Comparison of ENCODE assay signal across 8 cellular contexts in the genomic region with DNA sequence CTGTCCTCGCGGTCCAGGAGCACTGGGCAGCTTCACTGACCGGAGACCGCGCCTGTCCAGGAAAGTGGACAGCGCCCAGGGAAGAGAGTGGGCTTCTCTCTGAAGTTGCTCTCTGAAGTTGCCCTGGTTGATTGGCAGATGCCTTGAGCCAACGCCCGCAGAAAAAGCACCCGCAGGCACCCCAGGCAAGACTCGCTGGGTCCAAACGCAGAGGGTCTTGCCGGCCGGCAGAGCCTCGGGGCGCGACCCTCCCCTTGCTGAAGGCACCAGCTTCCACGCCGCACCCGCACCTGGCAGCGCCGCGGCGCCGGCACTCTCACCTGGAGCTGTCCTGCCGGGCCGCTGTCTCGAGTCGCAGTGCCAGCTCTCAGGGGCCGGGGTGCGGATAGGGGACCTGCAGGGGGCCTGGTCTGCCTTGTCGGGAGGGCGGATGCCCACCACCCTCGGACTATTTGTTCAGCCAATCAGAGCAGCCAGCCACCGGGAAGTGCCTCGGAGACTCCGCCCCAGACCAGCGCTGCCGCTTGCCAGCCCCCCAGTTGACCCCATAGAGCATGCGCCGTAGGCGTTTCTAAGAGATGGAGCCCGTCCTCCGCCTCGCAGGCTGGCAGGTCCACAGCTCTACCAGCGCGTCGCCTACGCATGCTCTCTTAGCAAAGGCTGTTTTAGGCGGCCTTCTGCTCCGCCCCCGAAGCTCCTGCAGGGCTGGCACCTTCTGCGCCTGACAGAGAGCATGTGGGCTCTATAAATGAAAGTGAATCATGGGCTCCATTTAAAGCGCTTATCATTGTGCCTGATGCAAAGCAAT. TPM values are rescaled to one million over a fixed set of nuclear protein-coding genes. Genes with fewer than 3 reads are reported as not detected.
A peak's percentile ranks its signal among the peaks of the same experiment; 100 is the strongest.
DNase-seq lines count a peak whose midpoint lies in the region; ATAC-seq and TF ChIP-seq lines count a peak whose summit lies in the region.

A gene (minus strand): TSS at position 359 of the 808 bp plus-strand sequence. CDS start 4,127 bp downstream, outside the sequence.

- H3K4me3 Mint-ChIP-seq in activated naive CD8-positive, alpha-beta T cell treated with anti-CD3 and anti-CD28 coated beads, Interleukin-2, amount 10 ng/mL, durations not matched to agents 7 days and 5 days = peak within 1 kb of the TSS; percentile 86

- H3K9ac ChIP-seq in SU-DHL-6 (ENCODE audit: low read length) = peak within 1 kb of the TSS; percentile 72

- peak within 1 kb of the TSS; percentile 79 for H3K27ac Mint-ChIP-seq in activated naive CD8-positive, alpha-beta T cell treated with anti-CD3 and anti-CD28 coated beads, Interleukin-2, amount 10 ng/mL, durations not matched to agents 7 days and 5 days

- TF ChIP-seq CTCF in SU-DHL-6 (IDR thresholded peaks at IDR 0.05; ENCODE audit: insufficient read depth, low read length, poor library complexity, severe bottlenecking) (no peak), ovary (IDR thresholded peaks at IDR 0.05) (no peak), thyroid gland (IDR thresholded peaks at IDR 0.05) (no peak)

- peak; percentile 97 for ATAC-seq in HG02678 (IDR thresholded peaks at IDR 0.05; ENCODE audit: unreplicated experiment)
- ATAC-seq in activated naive CD8-positive, alpha-beta T cell treated with anti-CD3 and anti-CD28 coated beads, Interleukin-2, amount 10 ng/mL, durations not matched to agents 7 days and 5 days (ENCODE audit: low read depth) = peak; percentile 100

- H3K4me1 ChIP-seq in ovary (ENCODE audit: insufficient read depth) (peaks cover 1% of the 10 kb centered on the region), thyroid gland (peaks cover 7 to 8% of the 10 kb centered on the region in 2 donors)

- H3K36me3 Mint-ChIP-seq in activated naive CD8-positive, alpha-beta T cell treated with anti-CD3 and anti-CD28 coated beads, Interleukin-2, amount 10 ng/mL, durations not matched to agents 7 days and 5 days = peaks cover 14% of the 10 kb centered on the region

- H3K4me2 ChIP-seq in SU-DHL-6 (ENCODE audit: low read depth, low read length, poor library complexity, severe bottlenecking) = peak within 1 kb of the TSS; percentile 59

- peaks cover 20% of the 10 kb centered on the region for H3K4me1 Mint-ChIP-seq in activated naive CD8-positive, alpha-beta T cell treated with anti-CD3 and anti-CD28 coated beads, Interleukin-2, amount 10 ng/mL, durations not matched to agents 7 days and 5 days

- no peak within 1 kb of the TSS for H3K27ac ChIP-seq in SU-DHL-6 (ENCODE audit: low read depth, low read length)
- peak within 1 kb of the TSS in 1 of 2 donors; percentile 10 for H3K27ac ChIP-seq in ovary
- H3K27ac ChIP-seq in thyroid gland = peak within 1 kb of the TSS; percentile 23 to 63 (median 55)

- TF ChIP-seq POLR2A in GM10847 (IDR thresholded peaks at IDR 0.05; ENCODE audit: extremely low read depth, insufficient read length) (peak; percentile 89), ovary (IDR thresholded peaks at IDR 0.05) (no peak), thyroid gland (IDR thresholded peaks at IDR 0.05) (peak in 1 of 2 donors; percentile 70)

- intact Hi-C loops in head of caudate nucleus (cut with DNase I) (loop anchor here (5.0 kb wide), 1 partner anchor 34 kb away; no protein-coding TSS in a partner anchor), ovary (cut with DNase I) (no loop called here), thyroid gland (cut with DNase I) (no loop called here)

- DNase-seq in NCI-H128 (lab: John Stamatoyannopoulos, UW; ENCODE audit: unreplicated experiment) = peak; percentile 75
- peak; percentile 89 for DNase-seq in activated naive CD8-positive, alpha-beta T cell treated with anti-CD3 and anti-CD28 coated beads, Interleukin-2, amount 10 ng/mL, durations not matched to agents 7 days and 5 days
- peak; percentile 92 to 99 (median 97) for DNase-seq in head of caudate nucleus
- peak; percentile 94 to 96 (median 95) for DNase-seq in ovary
- DNase-seq in thyroid gland = peak; percentile 97 to 98

- H4K20me1 ChIP-seq in SU-DHL-6 (ENCODE audit: low read depth, low read length) = no peaks in the 10 kb centered on the region

- H2AFZ ChIP-seq in SU-DHL-6 (ENCODE audit: low read depth, low read length, severe bottlenecking) = peak within 1 kb of the TSS; percentile 79

- H3F3A ChIP-seq in SU-DHL-6 (ENCODE audit: insufficient read depth) = 0 out of 2 replicates have a peak, but pooled peaks cover 5% of the 10 kb centered on the region

- no peak for TF ChIP-seq EP300 in ovary (IDR thresholded peaks at IDR 0.05)

- 0 to 1% (median 0%) methylated on average over 46 to 53 of the region's 53 CpGs for WGBS in ovary, 3 donors
- 2 to 3% methylated on average over 12 to 45 of the region's 53 CpGs for WGBS in thyroid gland, 2 donors

- peaks cover 15% of the 10 kb centered on the region for H3K9me3 Mint-ChIP-seq in activated naive CD8-positive, alpha-beta T cell treated with anti-CD3 and anti-CD28 coated beads, Interleukin-2, amount 10 ng/mL, durations not matched to agents 7 days and 5 days

- H3K4me3 ChIP-seq in SU-DHL-6 (ENCODE audit: insufficient read depth, low read length, poor library complexity, severe bottlenecking) (peak within 1 kb of the TSS; percentile 65), ovary (peak within 1 kb of the TSS; percentile 90), thyroid gland (replicated peaks in 1 of 3) (peak within 1 kb of the TSS; percentile 31 to 73 (median 50))

- POLR2A ChIA-PET in activated naive CD8-positive, alpha-beta T cell treated with anti-CD3 and anti-CD28 coated beads, Interleukin-2, amount 10 ng/mL, durations not matched to agents 7 days and 5 days (lab: Charles Lee) = interaction anchor here (0.7 to 2.0 kb wide), 7 partner anchors 11 to 449 kb away, joined by 3 to 9 read pairs (median 4); a partner anchor contains a TSS

- H3K27me3 ChIP-seq in SU-DHL-6 (ENCODE audit: low read length) (no peaks in the 10 kb centered on the region), ovary (no peaks in the 10 kb centered on the region), thyroid gland (no peaks in the 10 kb centered on the region)

- H3K36me3 ChIP-seq in SU-DHL-6 (ENCODE audit: low read length) = no peaks in the 10 kb centered on the region
- no peaks in the 10 kb centered on the region for H3K36me3 ChIP-seq in ovary
- no peaks in the 10 kb centered on the region for H3K36me3 ChIP-seq in thyroid gland

- H3K9me3 ChIP-seq in SU-DHL-6 (ENCODE audit: insufficient read depth, low read length) (peaks cover 10% of the 10 kb centered on the region; the same call in 1 of the 2 replicates), ovary (no peaks in the 10 kb centered on the region), thyroid gland (no peaks in the 10 kb centered on the region)

- no peaks in the 10 kb centered on the region for H3K9me2 ChIP-seq in SU-DHL-6 (replicated peaks; ENCODE audit: insufficient read depth, low read length)

- H3K27me3 Mint-ChIP-seq in activated naive CD8-positive, alpha-beta T cell treated with anti-CD3 and anti-CD28 coated beads, Interleukin-2, amount 10 ng/mL, durations not matched to agents 7 days and 5 days = peaks cover 4% of the 10 kb centered on the region

- H3K79me2 ChIP-seq in SU-DHL-6 (ENCODE audit: insufficient read depth, low read length) = no peaks in the 10 kb centered on the region

RNA-seq across cellular contexts. Expression of the gene that starts here (rescaled TPM):
- 10 to 100 TPM; 35.9 to 42.8 TPM for total RNA-seq in activated naive CD8-positive, alpha-beta T cell treated with anti-CD3 and anti-CD28 coated beads, Interleukin-2, amount 10 ng/mL, durations not matched to agents 7 days and 5 days
- total RNA-seq in ovary = 10 to 100 TPM; 26.6 to 94.6 (median 36.1) TPM
- polyA plus RNA-seq in ovary = 100 to 1,000 TPM in 1 of 2 donors, 10 to 100 TPM in 1; 27.5 to 191 TPM
- total RNA-seq in thyroid gland = 10 to 100 TPM; 29.1 to 45.8 (median 33.9) TPM
